8 cellular contexts compared by ENCODE assay signal in the genomic region with DNA sequence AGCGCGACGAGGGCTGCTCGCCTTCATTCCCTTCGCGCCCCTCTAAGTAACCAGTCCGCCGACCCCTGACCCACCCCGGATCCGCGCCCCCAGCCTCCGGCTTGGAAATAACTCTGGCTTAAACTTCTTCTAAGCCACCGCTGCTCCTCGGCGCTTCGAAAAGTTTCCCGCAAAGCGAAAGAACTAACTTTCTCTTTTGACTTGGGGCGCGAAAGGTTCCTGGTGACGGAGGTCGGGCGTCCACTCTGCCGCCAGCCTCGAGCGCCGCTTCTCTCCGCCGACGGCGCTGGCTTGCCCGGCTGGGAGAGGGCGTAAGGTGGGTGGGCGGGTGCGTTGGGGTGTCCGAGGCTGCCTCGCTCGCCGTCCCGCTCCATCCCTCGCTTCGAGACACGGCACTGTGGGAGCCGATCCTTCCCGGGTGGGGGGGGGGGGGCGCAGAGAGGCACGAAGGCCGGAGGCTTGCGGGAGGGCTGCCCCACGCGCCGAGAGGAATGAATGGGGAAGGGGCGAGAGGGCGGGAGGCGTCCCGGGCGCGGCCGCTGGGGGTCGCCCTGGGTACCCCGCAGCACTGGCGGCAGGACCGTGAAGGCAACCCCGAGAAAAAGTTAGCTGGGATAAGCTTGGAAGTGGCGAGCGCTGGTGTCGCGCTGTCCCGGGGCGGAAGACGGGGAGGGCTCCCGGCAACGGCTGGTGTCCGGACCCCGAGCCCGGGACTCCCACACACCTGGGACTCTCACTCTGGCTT. TPM values are rescaled to one million over a fixed set of nuclear protein-coding genes. Genes with fewer than 3 reads are reported as not detected.
A peak's percentile ranks its signal among the peaks of the same experiment; 100 is the strongest.
DNase-seq lines count a peak whose midpoint lies in the region; ATAC-seq, FAIRE-seq and TF ChIP-seq lines count a peak whose summit lies in the region.

No MANE protein-coding gene starts in this region.

- H3K79me2 ChIP-seq in mammary epithelial cell (ENCODE audit: insufficient read depth, low read length) (no peaks in the 10 kb centered on the region), keratinocyte (ENCODE audit: control insufficient read depth, insufficient read depth, low read length) (no peaks in the 10 kb centered on the region)

- FAIRE-seq in keratinocyte (lab: Jason Lieb, UNC) = no peak

- dilution Hi-C loops in mammary epithelial cell (cut with HindIII; ENCODE audit: low sequenced_read_pairs) = loop anchor here (5.0 kb wide), 1 partner anchor 122 kb away; no protein-coding TSS in a partner anchor
- dilution Hi-C loops in keratinocyte (cut with MboI; ENCODE audit: extremely low pct_ligation_motif_present, low sequenced_read_pairs) = no loop called here

- peaks cover 25% of the 10 kb centered on the region for H3K4me1 ChIP-seq in CD8-positive, alpha-beta T cell (ENCODE audit: insufficient read depth, low read length)
- H3K4me1 ChIP-seq in mammary epithelial cell (ENCODE audit: insufficient read depth, low read length) (peaks cover 24% of the 10 kb centered on the region), keratinocyte (ENCODE audit: control insufficient read depth, extremely low read depth, insufficient read depth, low read length) (peaks cover 28% of the 10 kb centered on the region)

- TSS peak; percentile 27 for BruUV-seq in mammary epithelial cell (replicated peaks; lab: Mats Ljungman, UMichigan)

- H3K27ac ChIP-seq in CD8-positive, alpha-beta T cell (ENCODE audit: low read depth, low read length) = peak overlapping the region; percentile 31
- H3K27ac ChIP-seq in mammary epithelial cell (ENCODE audit: insufficient read depth, low read depth, low read length) (peak overlapping the region; percentile 84), keratinocyte (ENCODE audit: control insufficient read depth, insufficient read depth, low read length) (peak overlapping the region; percentile 77)

- H2AFZ ChIP-seq in mammary epithelial cell (ENCODE audit: low read depth, low read length) (no peak overlapping the region), keratinocyte (ENCODE audit: control insufficient read depth, low read length) (no peak overlapping the region)

- CTCF ChIA-PET in CD8-positive, alpha-beta T cell (lab: Charles Lee) = interaction anchor here (1.5 kb wide), 1 partner anchor 132 kb away, joined by 4 read pairs; no protein-coding TSS in a partner anchor
- CTCF ChIA-PET in mammary epithelial cell (lab: Charles Lee; ENCODE audit: low non-redundant PET) = interaction anchor here (0.6 to 1.4 kb wide), 3 partner anchors 29 to 928 kb away, joined by 3 to 8 read pairs (median 7); no protein-coding TSS in a partner anchor

- peak overlapping the region; percentile 94 for H3K4me3 Mint-ChIP-seq in CD8-positive, alpha-beta T cell

- peak in 6 of 7 experiments; percentile 11 to 65 (median 41) for DNase-seq in CD8-positive, alpha-beta T cell
- DNase-seq in GM20000 (ENCODE audit: low spot score) (peak; percentile 75), HuH-7.5 (ENCODE audit: low spot score) (peak; percentile 43), T-helper 9 cell (peak; percentile 26), mammary epithelial cell (no peak), keratinocyte (ENCODE audit: low read depth, low spot score) (no peak), kidney glomerular epithelial cell (lab: John Stamatoyannopoulos, UW) (no peak)
- peak; percentile 62 for DNase-seq in stimulated activated CD4-positive, alpha-beta T cell treated with anti-CD3 and anti-CD28 coated beads, Interleukin-15, amount 100 ng/mL, for 24 hours

- peak; percentile 26 for ATAC-seq in CD8-positive, alpha-beta T cell

- intact Hi-C loops in CD8-positive, alpha-beta T cell (cut with DNase I, micrococcal nuclease) = loop anchor here (1.0 to 10.0 kb wide), 4 partner anchors 13 to 574 kb away; a partner anchor contains a TSS
- intact Hi-C loops in mammary epithelial cell (cut with micrococcal nuclease) = loop anchor here (1.0 to 10.0 kb wide), 8 partner anchors 13 to 446 kb away; a partner anchor contains a TSS

- in situ Hi-C loops in mammary epithelial cell (cut with MboI; ENCODE audit: low sequenced_read_pairs in 2 of 2) = loop anchor here in 1 of 2 donors (5.0 kb wide), 1 partner anchor 122 kb away; no protein-coding TSS in a partner anchor

- H3K27me3 ChIP-seq in CD8-positive, alpha-beta T cell (ENCODE audit: insufficient read depth, low read length) = peaks cover 53% of the 10 kb centered on the region
- H3K27me3 ChIP-seq in mammary epithelial cell (ENCODE audit: insufficient read depth, low read length) (no peaks in the 10 kb centered on the region), keratinocyte (ENCODE audit: control insufficient read depth, extremely low read depth, insufficient read depth, low read length) (peaks cover 16% of the 10 kb centered on the region)

- H3K27ac Mint-ChIP-seq in CD8-positive, alpha-beta T cell = peak overlapping the region; percentile 83

- H3K9me3 ChIP-seq in CD8-positive, alpha-beta T cell (ENCODE audit: low read length) = no peaks in the 10 kb centered on the region
- H3K9me3 ChIP-seq in mammary epithelial cell (replicated peaks; ENCODE audit: insufficient read depth, low read length) = no peaks in the 10 kb centered on the region
- H3K9me3 ChIP-seq in keratinocyte (ENCODE audit: control insufficient read depth, low read depth, low read length) = no peaks in the 10 kb centered on the region

- peaks cover 49% of the 10 kb centered on the region for H3K27me3 Mint-ChIP-seq in CD8-positive, alpha-beta T cell (ENCODE audit: low read depth)

- POLR2A ChIA-PET in CD8-positive, alpha-beta T cell (lab: Charles Lee) = interaction anchor here (2.1 kb wide), 1 partner anchor 12 kb away, joined by 6 read pairs; no protein-coding TSS in a partner anchor

- H4K20me1 ChIP-seq in mammary epithelial cell (ENCODE audit: insufficient read depth, low read length) = no peaks in the 10 kb centered on the region
- H4K20me1 ChIP-seq in keratinocyte (ENCODE audit: control insufficient read depth, extremely low read depth, insufficient read depth, low read length) = peaks cover 5% of the 10 kb centered on the region

- H3K9me3 Mint-ChIP-seq in CD8-positive, alpha-beta T cell = no peaks in the 10 kb centered on the region

- H3K4me1 Mint-ChIP-seq in CD8-positive, alpha-beta T cell (ENCODE audit: low read depth) = peaks cover 22% of the 10 kb centered on the region

- peak; percentile 29 for TF ChIP-seq CTCF in CD8-positive, alpha-beta T cell (IDR thresholded peaks at IDR 0.05)
- TF ChIP-seq CTCF in GM20000 (IDR thresholded peaks at IDR 0.05; ENCODE audit: extremely low read depth, missing control alignments) (peak; percentile 58), mammary epithelial cell (conservative IDR thresholded peaks at IDR 0.05 in 1 of 2, IDR thresholded peaks at IDR 0.05 in 1 of 2; ENCODE audit: extremely low read depth in 1 of 2, insufficient read depth in 1 of 2, low read depth in 1 of 2, low read length in 2 of 2) (peak in 1 of 2 donors; percentile 57), keratinocyte (optimal IDR thresholded peaks at IDR 0.05 in 1 of 3, IDR thresholded peaks at IDR 0.05 in 1 of 3, conservative IDR thresholded peaks at IDR 0.05 in 1 of 3; ENCODE audit: extremely low read depth in 1 of 3, insufficient read depth in 2 of 3, low read length in 3 of 3) (peak; percentile 19 to 60 (median 46))

- H3K9ac ChIP-seq in mammary epithelial cell (ENCODE audit: insufficient read depth, low read length) (peak overlapping the region; percentile 90), keratinocyte (ENCODE audit: control insufficient read depth, extremely low read depth, insufficient read depth, low read length) (peak overlapping the region; percentile 91)

- peak overlapping the region; percentile 94 for H3K4me2 ChIP-seq in mammary epithelial cell (ENCODE audit: insufficient read depth, low read depth, low read length)
- H3K4me2 ChIP-seq in keratinocyte (ENCODE audit: control insufficient read depth, extremely low read depth, insufficient read depth, low read depth, low read length) = peak overlapping the region; percentile 82

- 4% methylated on average over 22 of the region's 76 CpGs for WGBS in mammary epithelial cell (ENCODE audit: low coverage, missing lambda C conversion rate)

- H3K36me3 ChIP-seq in CD8-positive, alpha-beta T cell (ENCODE audit: insufficient read depth, low read length) = no peaks in the 10 kb centered on the region
- H3K36me3 ChIP-seq in mammary epithelial cell (ENCODE audit: insufficient read depth, low read length) (no peaks in the 10 kb centered on the region), keratinocyte (ENCODE audit: control insufficient read depth in 2 of 2, extremely low read depth in 1 of 2, insufficient read depth in 2 of 2, low read length in 2 of 2) (no peaks in the 10 kb centered on the region)

- H3K36me3 Mint-ChIP-seq in CD8-positive, alpha-beta T cell = peaks cover 5% of the 10 kb centered on the region

- H3K4me3 ChIP-seq in CD8-positive, alpha-beta T cell (ENCODE audit: low read depth, low read length) = peak overlapping the region; percentile 75
- H3K4me3 ChIP-seq in mammary epithelial cell (replicated peaks in 1 of 3; ENCODE audit: insufficient read depth in 1 of 3, low read depth in 2 of 3, low read length in 3 of 3) = peak overlapping the region; percentile 66 to 73 (median 69)
- peak overlapping the region; percentile 71 to 88 (median 80) for H3K4me3 ChIP-seq in keratinocyte (ENCODE audit: control insufficient read depth in 2 of 3, extremely low read depth in 1 of 3, insufficient read depth in 2 of 3, low read depth in 1 of 3, low read length in 3 of 3)

- H3K9me1 ChIP-seq in keratinocyte (ENCODE audit: control insufficient read depth, extremely low read depth, insufficient read depth, low read length) = no peaks in the 10 kb centered on the region

RNA-seq across cellular contexts. Expression of a gene that starts 0.6 kb away (rescaled TPM):
- total RNA-seq in CD8-positive, alpha-beta T cell = 10 to 100 TPM in 1 of 2 experiments, 1 to 10 TPM in 1; 8.9 to 10.4 TPM
- total RNA-seq in mammary epithelial cell = 10 to 100 TPM in 1 of 2 donors, 1 to 10 TPM in 1; 3.5 to 17.8 TPM
- polyA plus RNA-seq in mammary epithelial cell (1.3 TPM), keratinocyte (1.6 to 65.7 TPM (median 45.1 TPM) in 3 replicates)
- polyA minus RNA-seq in mammary epithelial cell (2.3 TPM), keratinocyte (66.5 to 94.4 TPM in 2 of 3 replicates, not detected in the other)
- polyA plus RNA-seq in keratinocyte (2011; ENCODE audit: low read depth) = 308 TPM
- 24.5 and 29.1 TPM in 2 replicates for polyA plus RNA-seq in keratinocyte (2011; cell fraction: cytosol; rRNA removed)
- 320 and 404 TPM in 2 replicates for polyA plus RNA-seq in keratinocyte (2011; cell fraction: nucleus; rRNA removed)
- 1.8 and 213 TPM in 2 replicates for polyA plus RNA-seq in keratinocyte (2012; ENCODE audit: low replicate concordance)
- 14.2 TPM for polyA minus RNA-seq in keratinocyte (2011; cell fraction: cytosol; rRNA and poly(A)+ RNA removed)
- polyA minus RNA-seq in keratinocyte (2011; cell fraction: nucleus; rRNA and poly(A)+ RNA removed) = 168 and 267 TPM in 2 replicates

Comparison
In these comparisons a context has a peak if more than half of its experiments do, and no peak if none do; other contexts are left out.
1. DNase-seq: peak in CD8-positive, alpha-beta T cell (6 of 7), GM20000 (single experiment), HuH-7.5 (single experiment), T-helper 9 cell (single experiment) and stimulated activated CD4-positive, alpha-beta T cell treated with anti-CD3 and anti-CD28 coated beads, Interleukin-15, amount 100 ng/mL, for 24 hours (single experiment); none in mammary epithelial cell (single experiment), keratinocyte (single experiment) and kidney glomerular epithelial cell (single experiment).
2. H3K27ac ChIP-seq: peak in every context shown above with its lines; median percentile 84 in mammary epithelial cell; 77 in keratinocyte; 31 in CD8-positive, alpha-beta T cell.
3. Peak in every context shown above with its lines, with median percentiles within 50 percentile points of each other: H3K4me3 ChIP-seq.